Comparison of ENCODE assay signal across 16 cellular contexts in the genomic region with DNA sequence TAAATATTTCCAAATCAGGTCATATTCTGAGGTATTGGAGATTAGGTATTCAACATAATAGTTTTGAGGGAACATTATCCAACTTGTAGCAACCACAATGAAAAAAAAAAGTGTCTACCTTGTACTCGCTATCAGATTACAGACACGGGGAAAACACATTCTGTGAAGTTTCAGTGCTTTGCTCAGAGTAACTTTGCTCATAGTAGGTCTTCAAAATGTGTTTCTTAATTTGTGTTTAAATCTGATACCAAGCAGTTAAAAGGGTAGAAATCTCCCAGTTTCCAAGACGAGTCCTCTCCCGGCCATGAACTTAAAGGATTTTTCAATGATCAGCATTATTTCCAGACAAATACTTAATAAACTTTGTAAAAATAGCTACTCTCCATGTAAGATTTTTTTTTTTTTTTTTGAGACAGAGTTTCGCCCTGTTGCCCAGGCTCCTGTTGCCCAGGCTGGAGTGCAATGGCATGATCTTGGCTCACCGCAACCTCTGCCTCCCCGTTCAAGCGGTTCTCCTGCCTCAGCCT. TPM values are rescaled to one million over a fixed set of nuclear protein-coding genes. Genes with fewer than 3 reads are reported as not detected.
DNase-seq lines count a peak whose midpoint lies in the region; ATAC-seq, FAIRE-seq and TF ChIP-seq lines count a peak whose summit lies in the region.
"Had no signal": no experiment of that assay in that cellular context is flagged by ENCODE, and none has a peak within 500 bp of the region (broad histone marks: within the 10 kb centered on the region; RNA-seq: fewer than 3 reads in every experiment).

No MANE protein-coding gene starts in this region.

- no peaks in the 10 kb centered on the region for H4K20me1 ChIP-seq in MM.1S (ENCODE audit: insufficient read depth, low read length)
- H4K20me1 ChIP-seq: BLaER1 treated with 17β-estradiol and CSF1 and Interleukin-3, amounts not matched to agents 10 nM and 100 nM had no signal

- peak overlapping the region; percentile 98 to 99; a peak in 5 of 6 replicates for H3K27ac ChIP-seq in A549
- no peak overlapping the region for H3K27ac ChIP-seq in MM.1S (ENCODE audit: low read length)
- H3K27ac ChIP-seq in naive thymus-derived CD4-positive, alpha-beta T cell (ENCODE audit: low read depth, low read length) = no peak overlapping the region
- H3K27ac ChIP-seq: 22Rv1, HL-60 had no signal

- no peaks in the 10 kb centered on the region for H3K9me3 ChIP-seq in A549
- no peaks in the 10 kb centered on the region for H3K9me3 ChIP-seq in MM.1S (replicated peaks; ENCODE audit: insufficient read depth, low read length)
- no peaks in the 10 kb centered on the region for H3K9me3 ChIP-seq in naive thymus-derived CD4-positive, alpha-beta T cell (ENCODE audit: control insufficient read depth in 2 of 3, low read length in 3 of 3)
- H3K9me3 ChIP-seq: BLaER1 treated with 17β-estradiol and CSF1 and Interleukin-3, amounts not matched to agents 10 nM and 100 nM had no signal

- H3K27me3 ChIP-seq in MM.1S (replicated peaks; ENCODE audit: insufficient read depth, low read length) = no peaks in the 10 kb centered on the region
- no peaks in the 10 kb centered on the region for H3K27me3 ChIP-seq in naive thymus-derived CD4-positive, alpha-beta T cell (ENCODE audit: control insufficient read depth in 2 of 2, insufficient read depth in 2 of 2, low read length in 2 of 2)
- H3K27me3 ChIP-seq: BLaER1 treated with 17β-estradiol and CSF1 and Interleukin-3, amounts not matched to agents 10 nM and 100 nM had no signal

- ATAC-seq in A549 = no peak
- no peak for ATAC-seq in naive thymus-derived CD4-positive, alpha-beta T cell
- ATAC-seq in activated T-helper 17 cell treated with anti-CD3 and anti-CD28 coated beads, Interleukin-2, amount 50 U/mL, for 72 hours (replicated peaks) = no peak

- no peak for TF ChIP-seq RAD21 in A549 (conservative IDR thresholded peaks at IDR 0.05 in 1 of 2, IDR thresholded peaks at IDR 0.05 in 1 of 2)

- TF ChIP-seq EP300 in A549 (IDR thresholded peaks at IDR 0.05) = no peak

- H3K4me3 ChIP-seq in A549 = no peak overlapping the region
- H3K4me3 ChIP-seq in MM.1S (ENCODE audit: low read length) = no peak overlapping the region
- no peak overlapping the region for H3K4me3 ChIP-seq in naive thymus-derived CD4-positive, alpha-beta T cell (ENCODE audit: low read length)
- H3K4me3 ChIP-seq: BLaER1 treated with 17β-estradiol and CSF1 and Interleukin-3, amounts not matched to agents 10 nM and 100 nM had no signal

- H3K79me2 ChIP-seq in MM.1S (ENCODE audit: low read length) = no peaks in the 10 kb centered on the region

- H3K4me1 Mint-ChIP-seq in activated CD4-positive, alpha-beta T cell treated with anti-CD3 and anti-CD28 coated beads, Interleukin-2, amount 10 ng/mL, durations not matched to agents 24 days and 14 days = peaks cover 50% of the 10 kb centered on the region
- H3K4me1 Mint-ChIP-seq in naive thymus-derived CD4-positive, alpha-beta T cell = peaks cover 59 to 86% (median 68%) of the 10 kb centered on the region in 7 donors
- peaks cover 32% of the 10 kb centered on the region for H3K4me1 Mint-ChIP-seq in activated T-helper 17 cell treated with anti-CD3 and anti-CD28 coated beads, Interleukin-2, amount 50 U/mL, for 72 hours

- no peak for DNase-seq in activated CD4-positive, alpha-beta T cell treated with anti-CD3 and anti-CD28 coated beads, Interleukin-2, amount 10 ng/mL, durations not matched to agents 24 days and 14 days
- no peak for DNase-seq in activated CD4-positive, alpha-beta T cell treated with anti-CD3 and anti-CD28 coated beads, Interleukin-2, amount 50 U/mL, for 4 hours
- DNase-seq in A549 (ENCODE audit: low read depth in 1 of 2, low spot score in 1 of 2) (no peak), MM.1S (peak; percentile 2), NCI-H1436 (lab: John Stamatoyannopoulos, UW) (no peak)
- DNase-seq in naive thymus-derived CD4-positive, alpha-beta T cell = no peak
- DNase-seq in stimulated activated CD4-positive, alpha-beta T cell treated with anti-CD3 and anti-CD28 coated beads, Interleukin-4, amount 100 ng/mL, for 4 hours = no peak
- DNase-seq: ACHN; Calu3; CD4-positive, alpha-beta T cell; DMS 273 treated with DMSO at 0.1 percent for 48 hours; HCEC 1CT had no signal

- no peak for TF ChIP-seq CTCF in A549 (IDR thresholded peaks at IDR 0.05)
- no peak for TF ChIP-seq CTCF in MM.1S (IDR thresholded peaks at IDR 0.05; ENCODE audit: low read length)

- no peaks in the 10 kb centered on the region for H3K27me3 Mint-ChIP-seq in activated CD4-positive, alpha-beta T cell treated with anti-CD3 and anti-CD28 coated beads, Interleukin-2, amount 10 ng/mL, durations not matched to agents 24 days and 14 days
- no peaks in the 10 kb centered on the region for H3K27me3 Mint-ChIP-seq in naive thymus-derived CD4-positive, alpha-beta T cell
- H3K27me3 Mint-ChIP-seq in activated T-helper 17 cell treated with anti-CD3 and anti-CD28 coated beads, Interleukin-2, amount 50 U/mL, for 72 hours = no peaks in the 10 kb centered on the region
- H3K27me3 Mint-ChIP-seq: CD4-positive, alpha-beta T cell had no signal

- POLR2A ChIA-PET in A549 (lab: Yijun Ruan, JAX) = interaction anchor here (3.6 kb wide), 1 partner anchor 16 kb away, joined by 10 read pairs; no protein-coding TSS in a partner anchor
- POLR2A ChIA-PET in naive thymus-derived CD4-positive, alpha-beta T cell (lab: Charles Lee) = interaction anchor here (0.9 to 13.6 kb wide), 4 partner anchors 8 to 65 kb away, joined by 3 to 174 read pairs (median 90); partner anchors contain the start of gene DDIT4

- CTCF ChIA-PET in A549 (lab: Yijun Ruan, JAX) = interaction anchor here (6.9 kb wide), 1 partner anchor 16 kb away, joined by 44 read pairs; no protein-coding TSS in a partner anchor
- CTCF ChIA-PET in naive thymus-derived CD4-positive, alpha-beta T cell (lab: Charles Lee) = interaction anchor here (1.0 to 5.2 kb wide), 2 partner anchors 22 to 38 kb away, joined by 3 to 21 read pairs; no protein-coding TSS in a partner anchor

- no peaks in the 10 kb centered on the region for H3F3A ChIP-seq in MM.1S (ENCODE audit: insufficient read depth, low read length)

- intact Hi-C loops in activated CD4-positive, alpha-beta T cell treated with anti-CD3 and anti-CD28 coated beads, Interleukin-2, amount 10 ng/mL, durations not matched to agents 24 days and 14 days (cut with micrococcal nuclease) = no loop called here
- intact Hi-C loops in naive thymus-derived CD4-positive, alpha-beta T cell (cut with micrococcal nuclease) = no loop called here

- no peaks in the 10 kb centered on the region for H3K36me3 ChIP-seq in MM.1S (replicated peaks; ENCODE audit: insufficient read depth, low read length)
- no peaks in the 10 kb centered on the region for H3K36me3 ChIP-seq in naive thymus-derived CD4-positive, alpha-beta T cell (ENCODE audit: control insufficient read depth in 2 of 3, insufficient read depth in 3 of 3, low read length in 3 of 3)
- H3K36me3 ChIP-seq: BLaER1 treated with 17β-estradiol and CSF1 and Interleukin-3, amounts not matched to agents 10 nM and 100 nM had no signal

- no peaks in the 10 kb centered on the region for H3K36me3 Mint-ChIP-seq in activated CD4-positive, alpha-beta T cell treated with anti-CD3 and anti-CD28 coated beads, Interleukin-2, amount 10 ng/mL, durations not matched to agents 24 days and 14 days (ENCODE audit: low read depth)
- peaks cover 0 to 5% (median 0%) of the 10 kb centered on the region in 5 donors for H3K36me3 Mint-ChIP-seq in naive thymus-derived CD4-positive, alpha-beta T cell
- no peaks in the 10 kb centered on the region for H3K36me3 Mint-ChIP-seq in activated T-helper 17 cell treated with anti-CD3 and anti-CD28 coated beads, Interleukin-2, amount 50 U/mL, for 72 hours (ENCODE audit: low read depth)

- H3K4me1 ChIP-seq in A549 (peaks cover 73% of the 10 kb centered on the region), MM.1S (ENCODE audit: low read length) (no peaks in the 10 kb centered on the region)
- peaks cover 15 to 76% of the 10 kb centered on the region in 2 donors for H3K4me1 ChIP-seq in naive thymus-derived CD4-positive, alpha-beta T cell (ENCODE audit: control insufficient read depth in 2 of 2, insufficient read depth in 2 of 2, low read length in 2 of 2)

- WGBS in A549 (ENCODE audit: missing lambda C conversion rate) = 92% methylated on average over 8 of the region's 8 CpGs

- FAIRE-seq in A549 (lab: Jason Lieb, UNC) = no peak

- no peaks in the 10 kb centered on the region for H3K9me2 ChIP-seq in MM.1S (replicated peaks; ENCODE audit: insufficient read depth, low read length)

- H3K9me3 Mint-ChIP-seq in activated CD4-positive, alpha-beta T cell treated with anti-CD3 and anti-CD28 coated beads, Interleukin-2, amount 10 ng/mL, durations not matched to agents 24 days and 14 days = no peaks in the 10 kb centered on the region
- H3K9me3 Mint-ChIP-seq in naive thymus-derived CD4-positive, alpha-beta T cell = no peaks in the 10 kb centered on the region
- H3K9me3 Mint-ChIP-seq in activated T-helper 17 cell treated with anti-CD3 and anti-CD28 coated beads, Interleukin-2, amount 50 U/mL, for 72 hours = no peaks in the 10 kb centered on the region
- H3K9me3 Mint-ChIP-seq: CD4-positive, alpha-beta T cell had no signal

- TF ChIP-seq POLR2A in A549 (IDR thresholded peaks at IDR 0.05; ENCODE audit: low read length) = no peak

- H3K4me2 ChIP-seq in A549 (no peak overlapping the region), MM.1S (ENCODE audit: low read depth, low read length) (no peak overlapping the region)

- no peak overlapping the region for H3K4me3 Mint-ChIP-seq in activated CD4-positive, alpha-beta T cell treated with anti-CD3 and anti-CD28 coated beads, Interleukin-2, amount 10 ng/mL, durations not matched to agents 24 days and 14 days
- H3K4me3 Mint-ChIP-seq in naive thymus-derived CD4-positive, alpha-beta T cell = peak overlapping the region in 1 of 10 donors; percentile 32
- no peak overlapping the region for H3K4me3 Mint-ChIP-seq in activated T-helper 17 cell treated with anti-CD3 and anti-CD28 coated beads, Interleukin-2, amount 50 U/mL, for 72 hours
- H3K4me3 Mint-ChIP-seq: CD4-positive, alpha-beta T cell had no signal

- no peak overlapping the region for H3K9ac ChIP-seq in MM.1S (ENCODE audit: low read length)
- H3K9ac ChIP-seq: BLaER1 treated with 17β-estradiol and CSF1 and Interleukin-3, amounts not matched to agents 10 nM and 100 nM had no signal

- H2AFZ ChIP-seq in MM.1S (ENCODE audit: low read length) = no peak overlapping the region

- peak overlapping the region; percentile 25 for H3K27ac Mint-ChIP-seq in activated CD4-positive, alpha-beta T cell treated with anti-CD3 and anti-CD28 coated beads, Interleukin-2, amount 10 ng/mL, durations not matched to agents 24 days and 14 days
- peak overlapping the region in 5 of 9 donors; percentile 17 to 45 (median 38) for H3K27ac Mint-ChIP-seq in naive thymus-derived CD4-positive, alpha-beta T cell
- no peak overlapping the region for H3K27ac Mint-ChIP-seq in activated T-helper 17 cell treated with anti-CD3 and anti-CD28 coated beads, Interleukin-2, amount 50 U/mL, for 72 hours
- H3K27ac Mint-ChIP-seq: CD4-positive, alpha-beta T cell had no signal

RNA-seq across cellular contexts. Expression of gene DDIT4, which starts 39.2 kb away (rescaled TPM):
- total RNA-seq in activated CD4-positive, alpha-beta T cell treated with anti-CD3 and anti-CD28 coated beads, Interleukin-2, amount 10 ng/mL, durations not matched to agents 24 days and 14 days = 260 and 271 TPM in 2 replicates
- 329 and 392 TPM in 2 replicates for polyA plus RNA-seq in A549 (2011; rRNA removed)
- polyA plus RNA-seq in A549 (2012; cell fraction: cytosol; rRNA removed) = 189 and 275 TPM in 2 replicates
- 368 and 387 TPM in 2 replicates for polyA plus RNA-seq in A549 (2012; cell fraction: nucleus; rRNA removed)
- 188 to 239 TPM (median 238 TPM) in 3 replicates for polyA plus RNA-seq in A549 (2017; fragmentation: RNase III; extraction: RNeasy Plus Mini Kit Qiagen cat#74134 plus additional on column Dnase treatment)
- polyA minus RNA-seq in A549 (2011; rRNA and poly(A)+ RNA removed) = 299 and 339 TPM in 2 replicates
- 100 to 1,000 TPM in 3 of 5 experiments, 10 to 100 TPM in 2; 25.4 to 335 (median 135) TPM for total RNA-seq in naive thymus-derived CD4-positive, alpha-beta T cell
- polyA plus RNA-seq in naive thymus-derived CD4-positive, alpha-beta T cell = 100 to 1,000 TPM in 1 of 2 donors, 10 to 100 TPM in 1; 80.4 to 219 TPM
- 1,000 to 10,000 TPM in 1 of 2 donors, 100 to 1,000 TPM in 1; 746 to 1,569 TPM for total RNA-seq in activated T-helper 17 cell treated with anti-CD3 and anti-CD28 coated beads, Interleukin-2, amount 50 U/mL, for 72 hours

RNA-seq across cellular contexts. Expression of gene DNAJB12, which starts 41.8 kb away (rescaled TPM):
- total RNA-seq in activated CD4-positive, alpha-beta T cell treated with anti-CD3 and anti-CD28 coated beads, Interleukin-2, amount 10 ng/mL, durations not matched to agents 24 days and 14 days = 32.5 and 35.1 TPM in 2 replicates
- polyA plus RNA-seq in A549 (2011; rRNA removed) (21.5 and 24.4 TPM in 2 replicates), A549 (2017; fragmentation: RNase III; extraction: RNeasy Plus Mini Kit Qiagen cat#74134 plus additional on column Dnase treatment) (26.1 to 28.5 TPM (median 26.7 TPM) in 3 replicates)
- 26.6 and 31.3 TPM in 2 replicates for polyA plus RNA-seq in A549 (2012; cell fraction: cytosol; rRNA removed)
- 46.2 and 51.4 TPM in 2 replicates for polyA plus RNA-seq in A549 (2012; cell fraction: nucleus; rRNA removed)
- 31.6 and 32.2 TPM in 2 replicates for polyA minus RNA-seq in A549 (2011; rRNA and poly(A)+ RNA removed)
- 10 to 100 TPM; 24.6 to 40.5 (median 36.2) TPM for total RNA-seq in naive thymus-derived CD4-positive, alpha-beta T cell
- 10 to 100 TPM; 17.6 to 27.6 TPM for polyA plus RNA-seq in naive thymus-derived CD4-positive, alpha-beta T cell
- total RNA-seq in activated T-helper 17 cell treated with anti-CD3 and anti-CD28 coated beads, Interleukin-2, amount 50 U/mL, for 72 hours = 10 to 100 TPM; 32.0 to 35.9 TPM

Comparison
In these comparisons a context has a peak if more than half of its experiments do, and no peak if none do; other contexts are left out.
1. H3K27ac ChIP-seq: peak in A549 (2 of 2); none in MM.1S (single experiment) and naive thymus-derived CD4-positive, alpha-beta T cell (single experiment).